8 cellular contexts compared by ENCODE assay signal in genomic region chr14:35687335-35687939, GRCh38.
DNase-seq lines count a peak whose midpoint lies in the region; ATAC-seq, FAIRE-seq and TF ChIP-seq lines count a peak whose summit lies in the region.

No MANE protein-coding gene starts in this region.

- peaks cover 16% of the 10 kb centered on the region for H3K4me1 ChIP-seq in endothelial cell of umbilical vein (ENCODE audit: control insufficient read depth, extremely low read depth, insufficient read depth, low read length)
- no peaks in the 10 kb centered on the region for H3K4me1 ChIP-seq in naive thymus-derived CD4-positive, alpha-beta T cell (ENCODE audit: control insufficient read depth in 2 of 2, insufficient read depth in 2 of 2, low read length in 2 of 2)

- no peak overlapping the region for H3K27ac Mint-ChIP-seq in Calu3 (ENCODE audit: unreplicated experiment)
- no peak overlapping the region for H3K27ac Mint-ChIP-seq in naive thymus-derived CD4-positive, alpha-beta T cell

- peak; percentile 72 for ATAC-seq in GM21447 (IDR thresholded peaks at IDR 0.05; ENCODE audit: unreplicated experiment)
- peak; percentile 89 for ATAC-seq in SK-N-SH treated with all-trans-retinoic acid at 6 μM for 48 hours
- ATAC-seq in naive thymus-derived CD4-positive, alpha-beta T cell = peak; percentile 74
- ATAC-seq in GM19324 (IDR thresholded peaks at IDR 0.05; ENCODE audit: low FRiP score, unreplicated experiment) = no peak

- no peaks in the 10 kb centered on the region for H3K36me3 Mint-ChIP-seq in Calu3 (ENCODE audit: insufficient read depth, unreplicated experiment)
- H3K36me3 Mint-ChIP-seq in naive thymus-derived CD4-positive, alpha-beta T cell = peaks cover 0 to 26% (median 12%) of the 10 kb centered on the region in 5 donors

- no peak overlapping the region for H3K4me2 ChIP-seq in endothelial cell of umbilical vein (ENCODE audit: insufficient read depth, low read length)

- no peak overlapping the region for H3K4me3 ChIP-seq in endothelial cell of umbilical vein (replicated peaks in 1 of 3; ENCODE audit: insufficient read depth in 1 of 3, low read depth in 1 of 3, low read length in 3 of 3)
- no peak overlapping the region for H3K4me3 ChIP-seq in naive thymus-derived CD4-positive, alpha-beta T cell (ENCODE audit: low read length)

- no peaks in the 10 kb centered on the region for H3K9me3 ChIP-seq in endothelial cell of umbilical vein (replicated peaks; ENCODE audit: control insufficient read depth, insufficient read depth, low read length)
- no peaks in the 10 kb centered on the region for H3K9me3 ChIP-seq in naive thymus-derived CD4-positive, alpha-beta T cell (ENCODE audit: control insufficient read depth in 2 of 3, low read length in 3 of 3)

- TF ChIP-seq POLR2A in endothelial cell of umbilical vein (IDR thresholded peaks at IDR 0.05; ENCODE audit: low read depth, low read length) = no peak

- dilution Hi-C loops in endothelial cell of umbilical vein (cut with MboI; ENCODE audit: extremely low pct_ligation_motif_present, low sequenced_read_pairs) = loop anchor here (25.0 kb wide), 1 partner anchor 250 kb away; no protein-coding TSS in a partner anchor

- BruUV-seq in Calu3 (replicated peaks; lab: Mats Ljungman, UMichigan) = no TSS peak
- no TSS peak for BruUV-seq in endothelial cell of umbilical vein (replicated peaks; lab: Mats Ljungman, UMichigan)

- TF ChIP-seq CTCF in Calu3 (IDR thresholded peaks at IDR 0.05; ENCODE audit: unreplicated experiment) (no peak), endothelial cell of umbilical vein (IDR thresholded peaks at IDR 0.05; ENCODE audit: extremely low read depth in 1 of 2, insufficient read depth in 1 of 2, low read depth in 1 of 2, low read length in 2 of 2) (peak; percentile 60 to 67)

- H3K27me3 Mint-ChIP-seq in Calu3 (ENCODE audit: unreplicated experiment) = no peaks in the 10 kb centered on the region
- H3K27me3 Mint-ChIP-seq in naive thymus-derived CD4-positive, alpha-beta T cell = no peaks in the 10 kb centered on the region

- H3K27me3 ChIP-seq in endothelial cell of umbilical vein (ENCODE audit: control insufficient read depth in 2 of 2, insufficient read depth in 2 of 2, low read length in 2 of 2) = no peaks in the 10 kb centered on the region
- H3K27me3 ChIP-seq in naive thymus-derived CD4-positive, alpha-beta T cell (ENCODE audit: control insufficient read depth in 2 of 2, insufficient read depth in 2 of 2, low read length in 2 of 2) = no peaks in the 10 kb centered on the region

- H2AFZ ChIP-seq in endothelial cell of umbilical vein (ENCODE audit: low read depth, low read length) = no peak overlapping the region

- CTCF ChIA-PET in Calu3 (lab: Charles Lee) = interaction anchor here (1.0 to 1.1 kb wide), 3 partner anchors 248 to 272 kb away, joined by 3 to 5 read pairs (median 3); no protein-coding TSS in a partner anchor
- CTCF ChIA-PET in endothelial cell of umbilical vein (lab: Charles Lee) = interaction anchor here (0.5 to 4.9 kb wide), 52 partner anchors 9 to 1100 kb away, joined by 3 to 55 read pairs (median 4); partner anchors contain the start of genes BAZ1A, INSM2, NFKBIA and PSMA6
- CTCF ChIA-PET in naive thymus-derived CD4-positive, alpha-beta T cell (lab: Charles Lee) = interaction anchor here (0.9 kb wide), 1 partner anchor 544 kb away, joined by 7 read pairs; no protein-coding TSS in a partner anchor

- no peaks in the 10 kb centered on the region for H3K9me1 ChIP-seq in endothelial cell of umbilical vein (replicated peaks; ENCODE audit: control insufficient read depth, extremely low read depth, insufficient read depth, low read length)

- no peak overlapping the region for H3K4me3 Mint-ChIP-seq in Calu3 (ENCODE audit: low read depth, unreplicated experiment)
- no peak overlapping the region for H3K4me3 Mint-ChIP-seq in naive thymus-derived CD4-positive, alpha-beta T cell

- H3K27ac ChIP-seq in endothelial cell of umbilical vein (ENCODE audit: insufficient read depth, low read depth, low read length) = no peak overlapping the region
- H3K27ac ChIP-seq in naive thymus-derived CD4-positive, alpha-beta T cell (ENCODE audit: low read depth, low read length) = no peak overlapping the region

- intact Hi-C loops in Calu3 (cut with micrococcal nuclease; ENCODE audit: unreplicated experiment) (loop anchor here (1.0 to 5.0 kb wide), 3 partner anchors 249 to 547 kb away; no protein-coding TSS in a partner anchor), endothelial cell of umbilical vein (cut with micrococcal nuclease) (loop anchor here (1.0 to 10.0 kb wide), 5 partner anchors 153 to 473 kb away; partner anchors contain the start of gene INSM2)
- intact Hi-C loops in naive thymus-derived CD4-positive, alpha-beta T cell (cut with micrococcal nuclease) = loop anchor here (1.0 to 5.0 kb wide), 7 partner anchors 121 to 265 kb away; partner anchors contain the start of genes INSM2 (in 1 of the 2) and RALGAPA1 (in 1 of the 2)

- peak; percentile 67 for FAIRE-seq in endothelial cell of umbilical vein (lab: Jason Lieb, UNC)

- no peak overlapping the region for H3K9ac ChIP-seq in endothelial cell of umbilical vein (replicated peaks; ENCODE audit: extremely low read depth, insufficient read depth, low read length)

- peak; percentile 27 for DNase-seq in Calu3
- peak; percentile 46 for DNase-seq in NCI-H1092 (lab: John Stamatoyannopoulos, UW)
- DNase-seq in endothelial cell of umbilical vein (ENCODE audit: low read depth, low spot score) = peak; percentile 62
- peak in 5 of 9 donors; percentile 2 to 20 (median 10) for DNase-seq in naive thymus-derived CD4-positive, alpha-beta T cell
- no peak for DNase-seq in UCSD-AML1 (lab: John Stamatoyannopoulos, UW; ENCODE audit: unreplicated experiment)

- no peaks in the 10 kb centered on the region for H3K9me3 Mint-ChIP-seq in Calu3 (ENCODE audit: low read depth, unreplicated experiment)
- H3K9me3 Mint-ChIP-seq in naive thymus-derived CD4-positive, alpha-beta T cell = no peaks in the 10 kb centered on the region

- POLR2A ChIA-PET in endothelial cell of umbilical vein (lab: Charles Lee) = no interaction called here
- POLR2A ChIA-PET in naive thymus-derived CD4-positive, alpha-beta T cell (lab: Charles Lee) = interaction anchor here (0.6 kb wide), 1 partner anchor 585 kb away, joined by 3 read pairs; no protein-coding TSS in a partner anchor

- no peaks in the 10 kb centered on the region for H3K4me1 Mint-ChIP-seq in Calu3 (ENCODE audit: low read depth, unreplicated experiment)
- peaks cover 0 to 15% (median 0%) of the 10 kb centered on the region in 7 donors for H3K4me1 Mint-ChIP-seq in naive thymus-derived CD4-positive, alpha-beta T cell

- no peaks in the 10 kb centered on the region for H4K20me1 ChIP-seq in endothelial cell of umbilical vein (replicated peaks; ENCODE audit: control insufficient read depth, extremely low read depth, insufficient read depth, low read length)

- no peaks in the 10 kb centered on the region for H3K79me2 ChIP-seq in endothelial cell of umbilical vein (ENCODE audit: control insufficient read depth, insufficient read depth, low read length)

- H3K36me3 ChIP-seq in endothelial cell of umbilical vein (ENCODE audit: control insufficient read depth in 2 of 2, extremely low read depth in 1 of 2, insufficient read depth in 2 of 2, low read length in 2 of 2) = peaks cover 0 to 4% of the 10 kb centered on the region in 2 experiments
- peaks cover 0 to 24% (median 0%) of the 10 kb centered on the region in 3 experiments for H3K36me3 ChIP-seq in naive thymus-derived CD4-positive, alpha-beta T cell (ENCODE audit: control insufficient read depth in 2 of 3, insufficient read depth in 3 of 3, low read length in 3 of 3)

TF ChIP-seq in SK-N-SH treated with all-trans-retinoic acid at 6 μM for 48 hours, 23 proteins besides CTCF, POLR2A, EP300 and RAD21:
- TF ChIP-seq GLIS3 (CRISPR knock-in tag; IDR thresholded peaks at IDR 0.05) (no peak), BACH2 (CRISPR knock-in tag; IDR thresholded peaks at IDR 0.05; ENCODE audit: borderline replicate concordance) (no peak)

TF ChIP-seq in endothelial cell of umbilical vein, 7 proteins besides CTCF, POLR2A, EP300 and RAD21:
- no peak for TF ChIP-seq POLR2AphosphoS5 (IDR thresholded peaks at IDR 0.05; ENCODE audit: insufficient read depth, low read depth, low read length)
